ENCODE assay signal across 19 cellular contexts in genomic region chr12:133026996-133027395, GRCh38. TPM values are rescaled to one million over a fixed set of nuclear protein-coding genes. Genes with fewer than 3 reads are reported as not detected.
DNase-seq lines count a peak whose midpoint lies in the region; ATAC-seq and TF ChIP-seq lines count a peak whose summit lies in the region.
"Had no signal": no experiment of that assay in that cellular context is flagged by ENCODE, and none has a peak within 500 bp of the region (broad histone marks: within the 10 kb centered on the region; RNA-seq: fewer than 3 reads in every experiment).

No MANE protein-coding gene starts in this region.

- no peak for ATAC-seq in right lobe of liver
- no peak for ATAC-seq in HG02610 (IDR thresholded peaks at IDR 0.05; ENCODE audit: unreplicated experiment)
- ATAC-seq in sciatic nerve = no peak
- no peak for ATAC-seq in mucosa of descending colon

- WGBS in liver = 92% methylated on average over 7 of the region's 7 CpGs
- 92% methylated on average over 5 of the region's 7 CpGs for WGBS in right lobe of liver (ENCODE audit: insufficient coverage, low coverage, low lambda C conversion rate, missing lambda C conversion rate)

- H3K36me3 ChIP-seq in liver (ENCODE audit: control insufficient read depth in 4 of 4, insufficient read depth in 3 of 4, low read depth in 1 of 4, low read length in 3 of 4) = peaks cover 0 to 3% (median 0%) of the 10 kb centered on the region in 4 donors
- H3K36me3 ChIP-seq in right lobe of liver = no peaks in the 10 kb centered on the region
- H3K36me3 ChIP-seq in HAP-1 (replicated peaks) = no peaks in the 10 kb centered on the region
- no peaks in the 10 kb centered on the region for H3K36me3 ChIP-seq in mucosa of descending colon (ENCODE audit: low read depth)

- H3K4me1 ChIP-seq in liver (ENCODE audit: control insufficient read depth in 4 of 4, insufficient read depth in 4 of 4, low read length in 3 of 4) (no peaks in the 10 kb centered on the region), right lobe of liver (no peaks in the 10 kb centered on the region), HAP-1 (no peaks in the 10 kb centered on the region), mucosa of descending colon (ENCODE audit: low read depth) (no peaks in the 10 kb centered on the region)

- DNase-seq in right lobe of liver = no peak
- DNase-seq in RPMI7951 (ENCODE audit: low read depth) = peak; percentile 11
- peak; percentile 40 for DNase-seq in glomerular visceral epithelial cell (ENCODE audit: extremely low spot score)
- no peak for DNase-seq in HAP-1 (ENCODE audit: low spot score in 2 of 2)
- no peak for DNase-seq in sciatic nerve (ENCODE audit: low spot score)
- no peak for DNase-seq in mucosa of descending colon
- DNase-seq: 8988T, DMS53, MV-4-11, NCI-H1105 treated with DMSO at 0.1 percent for 48 hours, NCI-H1694, NCI-H2081, NCI-H2171, NCI-H524 treated with DMSO at 0.1 percent for 48 hours, NCI-H82, Right ventricle myocardium superior had no signal

- H3K27ac ChIP-seq in liver (ENCODE audit: low read depth in 1 of 2, low read length in 2 of 2) (no peak overlapping the region), right lobe of liver (no peak overlapping the region)
- H3K27ac ChIP-seq: KMS-11 had no signal

- peaks cover 28 to 57% (median 36%) of the 10 kb centered on the region in 4 donors for H3K9me3 ChIP-seq in liver (ENCODE audit: control insufficient read depth in 4 of 4, low read length in 3 of 4)
- H3K9me3 ChIP-seq in right lobe of liver = peaks cover 0 to 6% (median 0%) of the 10 kb centered on the region in 4 donors
- H3K9me3 ChIP-seq in HAP-1 = 0 out of 2 replicates have a peak, but pooled peaks cover 4% of the 10 kb centered on the region
- H3K9me3 ChIP-seq in mucosa of descending colon = peaks cover 76% of the 10 kb centered on the region

- TF ChIP-seq CTCF in liver (IDR thresholded peaks at IDR 0.05; ENCODE audit: low read depth, low read length, missing input control) (no peak), right lobe of liver (IDR thresholded peaks at IDR 0.05) (no peak), mucosa of descending colon (IDR thresholded peaks at IDR 0.05) (no peak)

- no peak overlapping the region for H3K9ac ChIP-seq in liver (ENCODE audit: low read depth in 1 of 2, low read length in 2 of 2)
- H3K9ac ChIP-seq: KMS-11 had no signal

- H3K27me3 ChIP-seq in liver (ENCODE audit: control insufficient read depth in 4 of 4, insufficient read depth in 4 of 4, low read length in 3 of 4) (no peaks in the 10 kb centered on the region), right lobe of liver (no peaks in the 10 kb centered on the region), HAP-1 (ENCODE audit: low read depth) (no peaks in the 10 kb centered on the region)

- in situ Hi-C loops in HAP-1 (cut with MboI; ENCODE audit: low sequenced_read_pairs) = no loop called here

- TF ChIP-seq RAD21 in liver (IDR thresholded peaks at IDR 0.05) = no peak

- intact Hi-C loops in right lobe of liver (cut with DNase I) (no loop called here), sciatic nerve (cut with DNase I) (no loop called here), mucosa of descending colon (cut with DNase I, micrococcal nuclease) (no loop called here)

- H3K4me3 ChIP-seq in liver (ENCODE audit: low read depth in 1 of 3, low read length in 3 of 3) (peak overlapping the region in 2 of 3 donors; percentile 3 to 43), right lobe of liver (no peak overlapping the region), HAP-1 (no peak overlapping the region), mucosa of descending colon (no peak overlapping the region)

- TF ChIP-seq POLR2A in right lobe of liver (IDR thresholded peaks at IDR 0.05) = no peak

TF ChIP-seq in liver, 16 proteins besides CTCF, POLR2A, EP300 and RAD21:
- no peak for TF ChIP-seq HNF4A (conservative IDR thresholded peaks at IDR 0.05)
- TF ChIP-seq MAX (IDR thresholded peaks at IDR 0.05) = no peak
- no peak for TF ChIP-seq RXRA (IDR thresholded peaks at IDR 0.05)
- TF ChIP-seq NR2F2 (IDR thresholded peaks at IDR 0.05) = no peak
- TF ChIP-seq GABPA (IDR thresholded peaks at IDR 0.05 in 1 of 2, conservative IDR thresholded peaks at IDR 0.05 in 1 of 2) = no peak

RNA-seq across cellular contexts. Expression of gene ZNF84, which starts 10.3 kb away (rescaled TPM):
- total RNA-seq in liver (10 to 100 TPM in 1 of 2 donors, 1 to 10 TPM in 1; 9.5 to 15.6 TPM), right lobe of liver (10 to 100 TPM in 2 of 6 experiments, 1 to 10 TPM in 4; 5.1 to 10.2 (median 8.5) TPM), sciatic nerve (39.3 TPM), mucosa of descending colon (10 to 100 TPM; 14.1 to 35.2 (median 21.3) TPM)
- polyA plus RNA-seq in liver = 1 to 10 TPM; 3.2 to 4.8 TPM
- 10.9 and 19.3 TPM in 2 replicates for total RNA-seq in RPMI7951 (2014; rRNA removed; shearing (Covaris generic))

RNA-seq across cellular contexts. Expression of gene ZNF26, which starts 40.8 kb away (rescaled TPM):
- total RNA-seq in liver (1 to 10 TPM; 6.9 to 9.5 TPM), right lobe of liver (10 to 100 TPM in 1 of 6 experiments, 1 to 10 TPM in 5; 3.2 to 14.9 (median 3.9) TPM), sciatic nerve (18.0 TPM), mucosa of descending colon (10 to 100 TPM in 1 of 3 donors, 1 to 10 TPM in 2; 8.1 to 13.4 (median 8.3) TPM)
- 1 to 10 TPM; 1.7 to 2.8 TPM for polyA plus RNA-seq in liver
- total RNA-seq in RPMI7951 (2014; rRNA removed; shearing (Covaris generic)) = 5.1 and 6.6 TPM in 2 replicates

RNA-seq across cellular contexts. Expression of gene ZNF140, which starts 53.7 kb away (rescaled TPM):
- 10 to 100 TPM; 10.0 to 12.4 TPM for total RNA-seq in liver
- 1 to 10 TPM; 5.2 to 6.3 TPM for polyA plus RNA-seq in liver
- total RNA-seq in right lobe of liver = 1 to 10 TPM; 5.9 to 9.3 (median 6.9) TPM
- total RNA-seq in RPMI7951 (2014; rRNA removed; shearing (Covaris generic)) = 8.6 and 10.2 TPM in 2 replicates
- 17.6 TPM for total RNA-seq in sciatic nerve
- 10 to 100 TPM; 10.7 to 14.1 (median 12.2) TPM for total RNA-seq in mucosa of descending colon

Comparison
In these comparisons a context has a peak if more than half of its experiments do, and no peak if none do; other contexts are left out.
1. H3K4me3 ChIP-seq: peak in liver (2 of 3); none in right lobe of liver (0 of 3), HAP-1 (single experiment) and mucosa of descending colon (single experiment).
2. DNase-seq: peak in RPMI7951 (single experiment) and glomerular visceral epithelial cell (single experiment); none in right lobe of liver (0 of 3), HAP-1 (0 of 2), sciatic nerve (single experiment) and mucosa of descending colon (0 of 3).